ENCODE assay signal across 11 cellular contexts in the genomic region with DNA sequence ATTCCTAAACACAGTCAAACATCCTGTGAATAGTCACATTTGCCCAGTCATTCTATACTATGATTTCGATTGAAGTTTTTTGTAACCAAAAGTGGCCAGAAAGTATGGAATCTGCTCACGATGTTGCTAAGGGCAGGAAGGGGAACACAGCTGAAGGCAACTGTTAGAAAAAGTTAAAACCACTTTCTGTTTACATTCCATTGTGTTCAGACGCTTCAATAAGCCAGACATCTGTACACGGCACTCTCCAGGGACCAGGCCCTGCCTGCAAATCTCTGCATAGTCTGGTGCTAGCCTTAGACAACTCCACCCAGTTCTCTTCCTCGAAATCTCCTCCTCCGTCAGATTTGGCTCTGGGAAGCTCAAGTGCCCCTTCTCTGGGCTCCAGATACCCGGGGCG. TPM values are rescaled to one million over a fixed set of nuclear protein-coding genes. Genes with fewer than 3 reads are reported as not detected.
DNase-seq lines count a peak whose midpoint lies in the region.
"Had no signal": no experiment of that assay in that cellular context is flagged by ENCODE, and none has a peak within 500 bp of the region (broad histone marks: within the 10 kb centered on the region; RNA-seq: fewer than 3 reads in every experiment).

No MANE protein-coding gene starts in this region.

- DNase-seq in H4 (ENCODE audit: low spot score), result peak; percentile 88
- DNase-seq in dermis microvascular lymphatic vessel endothelial cell (ENCODE audit: low read depth in 2 of 2), result peak; percentile 75 to 90
- peak; percentile 70 to 90 for DNase-seq in lung microvascular endothelial cell (ENCODE audit: low read depth in 2 of 2)
- DNase-seq in stromal cell of bone marrow (ENCODE audit: low read depth), result peak; percentile 27
- DNase-seq in NCI-H2107 (lab: John Stamatoyannopoulos, UW), result no peak
- no peak for DNase-seq in retina
- no peak for DNase-seq in mesenteric fat pad (ENCODE audit: low spot score)
- no peak for DNase-seq in effector CD4-positive, alpha-beta T cell
- DNase-seq: NCI-H526; small intestine; stimulated activated naive CD8-positive, alpha-beta T cell treated with anti-CD3 and anti-CD28 coated beads, Interleukin-15, amount 100 ng/mL, for 72 hours had no signal

RNA-seq across cellular contexts. Expression of gene TMEM120A, which starts 17.0 kb away (rescaled TPM):
- total RNA-seq in H4 (2014; rRNA removed; shearing (Covaris generic)), result 26.0 and 28.7 TPM in 2 replicates
- total RNA-seq in dermis microvascular lymphatic vessel endothelial cell, result 34.3 and 85.8 TPM in 2 replicates
- total RNA-seq in lung microvascular endothelial cell, result 56.4 and 197 TPM in 2 replicates
- total RNA-seq in mesenteric fat pad, result 93.8 TPM

RNA-seq across cellular contexts. Expression of gene STYXL1, which starts 36.4 kb away (rescaled TPM):
- 137 and 156 TPM in 2 replicates for total RNA-seq in H4 (2014; rRNA removed; shearing (Covaris generic))
- total RNA-seq in dermis microvascular lymphatic vessel endothelial cell, result 20.4 and 24.4 TPM in 2 replicates
- total RNA-seq in lung microvascular endothelial cell, result 20.7 and 33.9 TPM in 2 replicates
- 9.7 TPM for total RNA-seq in mesenteric fat pad

RNA-seq across cellular contexts. Expression of gene MDH2, which starts 36.5 kb away (rescaled TPM):
- 119 and 156 TPM in 2 replicates for total RNA-seq in H4 (2014; rRNA removed; shearing (Covaris generic))
- total RNA-seq in dermis microvascular lymphatic vessel endothelial cell, result 32.5 and 45.8 TPM in 2 replicates
- 29.8 and 35.3 TPM in 2 replicates for total RNA-seq in lung microvascular endothelial cell
- 128 TPM for total RNA-seq in mesenteric fat pad

Comparison
In these comparisons a context has a peak if more than half of its experiments do, and no peak if none do; other contexts are left out.
1. DNase-seq: peak in H4 (single experiment), dermis microvascular lymphatic vessel endothelial cell (2 of 2), lung microvascular endothelial cell (2 of 2) and stromal cell of bone marrow (single experiment); none in NCI-H2107 (single experiment), retina (single experiment), mesenteric fat pad (single experiment) and effector CD4-positive, alpha-beta T cell (single experiment).